Comparison of ENCODE assay signal across 19 cellular contexts in the genomic region with DNA sequence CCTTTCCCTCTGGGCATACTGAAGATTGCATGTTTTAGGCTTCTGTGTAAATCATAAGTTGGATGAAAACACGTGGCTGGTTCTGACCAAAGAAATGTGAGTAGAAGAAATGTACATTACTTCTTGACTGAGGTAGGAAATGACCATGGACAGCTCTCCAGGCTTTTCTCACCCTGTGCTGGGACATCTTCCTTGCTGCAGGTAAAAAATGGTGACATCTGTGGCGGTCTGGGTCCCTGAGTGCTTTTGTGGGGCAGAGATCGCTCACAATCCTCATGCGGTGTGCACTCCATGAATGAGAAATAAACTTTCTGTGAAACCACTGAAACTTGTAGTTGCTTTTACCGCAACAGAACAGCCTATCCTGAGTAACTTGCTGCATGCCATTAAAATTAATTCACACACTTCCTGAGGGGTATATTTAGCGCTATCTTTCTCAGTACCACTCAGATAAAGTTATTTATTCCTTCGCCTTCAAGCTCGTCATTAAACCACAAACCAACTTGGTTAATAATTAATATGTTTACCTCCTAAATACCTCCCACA.
A peak's percentile ranks its signal among the peaks of the same experiment; 100 is the strongest.
DNase-seq lines count a peak whose midpoint lies in the region; ATAC-seq, FAIRE-seq and TF ChIP-seq lines count a peak whose summit lies in the region.
"Had no signal": no experiment of that assay in that cellular context is flagged by ENCODE, and none has a peak within 500 bp of the region (broad histone marks: within the 10 kb centered on the region; RNA-seq: fewer than 3 reads in every experiment).

No MANE protein-coding gene starts in this region.

- dilution Hi-C loops in endothelial cell of umbilical vein (cut with MboI; ENCODE audit: extremely low pct_ligation_motif_present, low sequenced_read_pairs) = no loop called here

- no TSS peak for BruUV-seq in endothelial cell of umbilical vein (replicated peaks; lab: Mats Ljungman, UMichigan)

- no peak for TF ChIP-seq EP300 in A549 (IDR thresholded peaks at IDR 0.05)

- intact Hi-C loops in endothelial cell of umbilical vein (cut with micrococcal nuclease) = no loop called here

- no peak for FAIRE-seq in A549 (lab: Jason Lieb, UNC)
- FAIRE-seq in RCC 7860 (lab: Jason Lieb, UNC) = peak; percentile 24
- FAIRE-seq in endothelial cell of umbilical vein (lab: Jason Lieb, UNC) = no peak
- no peak for FAIRE-seq in HTR-8/SVneo (lab: Jason Lieb, UNC)
- FAIRE-seq: GM12892, GM18507 had no signal

- peak overlapping the region; percentile 54 for H3K4me2 ChIP-seq in A549
- no peak overlapping the region for H3K4me2 ChIP-seq in endothelial cell of umbilical vein (ENCODE audit: insufficient read depth, low read length)

- CTCF ChIA-PET in A549 (lab: Yijun Ruan, JAX) = no interaction called here
- CTCF ChIA-PET in HEK293 (lab: Yijun Ruan, JAX) = no interaction called here
- CTCF ChIA-PET in endothelial cell of umbilical vein (lab: Charles Lee) = no interaction called here

- WGBS in A549 (ENCODE audit: missing lambda C conversion rate) = 79% methylated on average over 8 of the region's 8 CpGs

- H3K4me3 ChIP-seq in A549 = no peak overlapping the region
- H3K4me3 ChIP-seq in HEK293 (ENCODE audit: low read depth, low read length) = no peak overlapping the region
- H3K4me3 ChIP-seq in endothelial cell of umbilical vein (replicated peaks in 1 of 3; ENCODE audit: insufficient read depth in 1 of 3, low read depth in 1 of 3, low read length in 3 of 3) = no peak overlapping the region
- H3K4me3 ChIP-seq: Peyer's patch had no signal

- H3K9me1 ChIP-seq in endothelial cell of umbilical vein (replicated peaks; ENCODE audit: control insufficient read depth, extremely low read depth, insufficient read depth, low read length) = no peaks in the 10 kb centered on the region

- POLR2A ChIA-PET in A549 (lab: Yijun Ruan, JAX) = interaction anchor here (0.6 kb wide), 1 partner anchor 301 kb away, joined by 3 read pairs; no protein-coding TSS in a partner anchor
- POLR2A ChIA-PET in HEK293 (lab: Yijun Ruan, JAX) = no interaction called here
- POLR2A ChIA-PET in endothelial cell of umbilical vein (lab: Charles Lee) = no interaction called here

- H3K9me3 ChIP-seq in A549 = no peaks in the 10 kb centered on the region
- no peaks in the 10 kb centered on the region for H3K9me3 ChIP-seq in HEK293 (ENCODE audit: control insufficient read depth, insufficient read depth, low read depth, low read length)
- no peaks in the 10 kb centered on the region for H3K9me3 ChIP-seq in endothelial cell of umbilical vein (replicated peaks; ENCODE audit: control insufficient read depth, insufficient read depth, low read length)
- H3K9me3 ChIP-seq: Peyer's patch had no signal

- DNase-seq in A549 (ENCODE audit: low read depth in 1 of 2, low spot score in 1 of 2) (no peak), RCC 7860 (ENCODE audit: low spot score) (peak; percentile 35), endothelial cell of umbilical vein (ENCODE audit: low read depth, low spot score) (no peak), NCI-H2081 treated with DMSO at 0.1 percent for 48 hours (lab: John Stamatoyannopoulos, UW) (no peak), HTR-8/SVneo (ENCODE audit: insufficient read length, low spot score) (no peak)
- no peak for DNase-seq in effector CD4-positive, alpha-beta T cell
- no peak for DNase-seq in activated T-cell treated with anti-CD3 and anti-CD28 coated beads, Interleukin-2, amount 50 U/mL, for 48 hours
- DNase-seq: 8988T; CD4-positive, CD25-positive, alpha-beta regulatory T cell; EL; GOT3; NCI-H1417; NCI-H187 treated with DMSO at 0.1 percent for 48 hours; NCI-H524; Peyer's patch had no signal

- H3K27me3 ChIP-seq in endothelial cell of umbilical vein (ENCODE audit: control insufficient read depth in 2 of 2, insufficient read depth in 2 of 2, low read length in 2 of 2) = no peaks in the 10 kb centered on the region
- H3K27me3 ChIP-seq: Peyer's patch had no signal

- H4K20me1 ChIP-seq in endothelial cell of umbilical vein (replicated peaks; ENCODE audit: control insufficient read depth, extremely low read depth, insufficient read depth, low read length) = no peaks in the 10 kb centered on the region

- H3K36me3 ChIP-seq in HEK293 (ENCODE audit: control insufficient read depth in 2 of 2, insufficient read depth in 1 of 2, low read length in 2 of 2) = no peaks in the 10 kb centered on the region
- H3K36me3 ChIP-seq in endothelial cell of umbilical vein (ENCODE audit: control insufficient read depth in 2 of 2, extremely low read depth in 1 of 2, insufficient read depth in 2 of 2, low read length in 2 of 2) = no peaks in the 10 kb centered on the region
- H3K36me3 ChIP-seq: Peyer's patch had no signal

- no peak overlapping the region for H3K9ac ChIP-seq in endothelial cell of umbilical vein (replicated peaks; ENCODE audit: extremely low read depth, insufficient read depth, low read length)

- no peaks in the 10 kb centered on the region for H3K79me2 ChIP-seq in endothelial cell of umbilical vein (ENCODE audit: control insufficient read depth, insufficient read depth, low read length)

- no peak overlapping the region for H2AFZ ChIP-seq in endothelial cell of umbilical vein (ENCODE audit: low read depth, low read length)

- TF ChIP-seq CTCF in A549 (IDR thresholded peaks at IDR 0.05) (no peak), HEK293 (tag by site-specific recombination; IDR thresholded peaks at IDR 0.05) (no peak), endothelial cell of umbilical vein (IDR thresholded peaks at IDR 0.05; ENCODE audit: extremely low read depth in 1 of 2, insufficient read depth in 1 of 2, low read depth in 1 of 2, low read length in 2 of 2) (no peak)

- TF ChIP-seq POLR2A in A549 (IDR thresholded peaks at IDR 0.05; ENCODE audit: low read length) (no peak), endothelial cell of umbilical vein (IDR thresholded peaks at IDR 0.05; ENCODE audit: low read depth, low read length) (no peak)

- H3K4me1 ChIP-seq in A549 (peaks cover 17% of the 10 kb centered on the region), HEK293 (ENCODE audit: control insufficient read depth, insufficient read depth, low read length) (no peaks in the 10 kb centered on the region), endothelial cell of umbilical vein (ENCODE audit: control insufficient read depth, extremely low read depth, insufficient read depth, low read length) (peaks cover 18% of the 10 kb centered on the region)
- H3K4me1 ChIP-seq: Peyer's patch had no signal

- peak; percentile 23 to 49; a peak in 3 of 6 replicates for ATAC-seq in A549
- ATAC-seq: Right ventricle myocardium inferior had no signal

- peak overlapping the region; percentile 51 to 66; a peak in 5 of 6 replicates for H3K27ac ChIP-seq in A549
- H3K27ac ChIP-seq in HEK293 (ENCODE audit: extremely low read depth, low read depth, low read length) = no peak overlapping the region
- peak overlapping the region; percentile 21 for H3K27ac ChIP-seq in endothelial cell of umbilical vein (ENCODE audit: insufficient read depth, low read depth, low read length)
- H3K27ac ChIP-seq: Peyer's patch had no signal

- TF ChIP-seq RAD21 in A549 (conservative IDR thresholded peaks at IDR 0.05 in 1 of 2, IDR thresholded peaks at IDR 0.05 in 1 of 2) = no peak

TF ChIP-seq in A549, 52 proteins besides CTCF, POLR2A, EP300 and RAD21 (continues in another document):
- no peak for TF ChIP-seq HDAC2 (IDR thresholded peaks at IDR 0.05)
- TF ChIP-seq, protein P1, sequence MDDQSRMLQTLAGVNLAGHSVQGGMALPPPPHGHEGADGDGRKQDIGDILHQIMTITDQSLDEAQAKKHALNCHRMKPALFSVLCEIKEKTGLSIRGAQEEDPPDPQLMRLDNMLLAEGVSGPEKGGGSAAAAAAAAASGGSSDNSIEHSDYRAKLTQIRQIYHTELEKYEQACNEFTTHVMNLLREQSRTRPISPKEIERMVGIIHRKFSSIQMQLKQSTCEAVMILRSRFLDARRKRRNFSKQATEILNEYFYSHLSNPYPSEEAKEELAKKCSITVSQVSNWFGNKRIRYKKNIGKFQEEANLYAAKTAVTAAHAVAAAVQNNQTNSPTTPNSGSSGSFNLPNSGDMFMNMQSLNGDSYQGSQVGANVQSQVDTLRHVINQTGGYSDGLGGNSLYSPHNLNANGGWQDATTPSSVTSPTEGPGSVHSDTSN (IDR thresholded peaks at IDR 0.05) = no peak

TF ChIP-seq in HEK293, 187 proteins besides CTCF, POLR2A, EP300 and RAD21 (continues in another document):
- TF ChIP-seq ZFP41 (tag by site-specific recombination; IDR thresholded peaks at IDR 0.05; ENCODE audit: borderline replicate concordance) (no peak), KLF8 (tag by site-specific recombination; IDR thresholded peaks at IDR 0.05) (no peak), TCF7L2 (IDR thresholded peaks at IDR 0.05; ENCODE audit: borderline replicate concordance, low read depth, low read length) (no peak)

TF ChIP-seq in endothelial cell of umbilical vein, 7 proteins besides CTCF, POLR2A, EP300 and RAD21:
- TF ChIP-seq EZH2 (IDR thresholded peaks at IDR 0.05; ENCODE audit: borderline replicate concordance, low read depth, low read length, severe bottlenecking) (no peak), JUN (IDR thresholded peaks at IDR 0.05; ENCODE audit: borderline replicate concordance, insufficient read depth, insufficient read length, low read depth) (no peak), POLR2AphosphoS5 (IDR thresholded peaks at IDR 0.05; ENCODE audit: insufficient read depth, low read depth, low read length) (no peak), MYC (IDR thresholded peaks at IDR 0.05; ENCODE audit: low read depth, low read length) (no peak), GATA2 (IDR thresholded peaks at IDR 0.05; ENCODE audit: insufficient read depth, insufficient read length, low read depth, low read length) (no peak), FOS (IDR thresholded peaks at IDR 0.05; ENCODE audit: borderline replicate concordance, insufficient read depth, low read length) (no peak)
- TF ChIP-seq, protein P2, sequence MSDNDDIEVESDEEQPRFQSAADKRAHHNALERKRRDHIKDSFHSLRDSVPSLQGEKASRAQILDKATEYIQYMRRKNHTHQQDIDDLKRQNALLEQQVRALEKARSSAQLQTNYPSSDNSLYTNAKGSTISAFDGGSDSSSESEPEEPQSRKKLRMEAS (IDR thresholded peaks at IDR 0.05; ENCODE audit: insufficient read depth, insufficient read length) = no peak
